8 cellular contexts compared by ENCODE assay signal in genomic region chr1:161013591-161014513, GRCh38. TPM values are rescaled to one million over a fixed set of nuclear protein-coding genes. Genes with fewer than 3 reads are reported as not detected.
A peak's percentile ranks its signal among the peaks of the same experiment; 100 is the strongest.
DNase-seq lines count a peak whose midpoint lies in the region; ATAC-seq lines count a peak whose summit lies in the region.

No MANE protein-coding gene starts in this region.

- H3K36me3 ChIP-seq in CD8-positive, alpha-beta memory T cell (ENCODE audit: insufficient read depth, low read length): no peaks in the 10 kb centered on the region

- H3K9me3 ChIP-seq in CD8-positive, alpha-beta memory T cell (ENCODE audit: low read length): no peaks in the 10 kb centered on the region

- peaks cover 21 to 48% (median 29%) of the 10 kb centered on the region in 3 donors for H3K4me1 Mint-ChIP-seq in CD8-positive, alpha-beta memory T cell

- H3K4me3 ChIP-seq in CD8-positive, alpha-beta memory T cell (ENCODE audit: low read length): peak overlapping the region; percentile 65

- no peaks in the 10 kb centered on the region for H3K9me3 Mint-ChIP-seq in CD8-positive, alpha-beta memory T cell

- peak; percentile 39 to 76 (median 60) for DNase-seq in CD8-positive, alpha-beta memory T cell
- DNase-seq in HuH-7 (ENCODE audit: low spot score) (peak; percentile 76), UCSD-AML1 (lab: John Stamatoyannopoulos, UW; ENCODE audit: unreplicated experiment) (peak; percentile 90), caudate nucleus (lab: John Stamatoyannopoulos, UW) (peak in 30 of 61 donors; percentile 2 to 38 (median 12)), left lobe of liver (ENCODE audit: low spot score) (peak; percentile 97), DMS 273 (lab: John Stamatoyannopoulos, UW; ENCODE audit: unreplicated experiment) (no peak)
- peak; percentile 37 to 52 for DNase-seq in stimulated activated CD4-positive, alpha-beta T cell treated with anti-CD3 and anti-CD28 coated beads, Interleukin-4, amount 100 ng/mL, for 4 hours

- H3K27ac Mint-ChIP-seq in CD8-positive, alpha-beta memory T cell: peak overlapping the region; percentile 90 to 99 (median 96)

- H3K27me3 ChIP-seq in CD8-positive, alpha-beta memory T cell (ENCODE audit: insufficient read depth, low read length, poor library complexity, severe bottlenecking): no peaks in the 10 kb centered on the region

- H3K4me3 Mint-ChIP-seq in CD8-positive, alpha-beta memory T cell: peak overlapping the region; percentile 67 to 90 (median 84)

- POLR2A ChIA-PET in CD8-positive, alpha-beta memory T cell (lab: Charles Lee): interaction anchor here (0.8 to 2.5 kb wide), 5 partner anchors 16 to 56 kb away, joined by 3 to 15 read pairs (median 3); partner anchors contain the start of genes ARHGAP30, TSTD1 and USF1

- ATAC-seq in GM21423 (IDR thresholded peaks at IDR 0.05; ENCODE audit: unreplicated experiment): peak; percentile 86
- peak; percentile 86 for ATAC-seq in left lobe of liver

- H3K36me3 Mint-ChIP-seq in CD8-positive, alpha-beta memory T cell: peaks cover 0 to 2% (median 0%) of the 10 kb centered on the region in 3 donors

- H3K27me3 Mint-ChIP-seq in CD8-positive, alpha-beta memory T cell: no peaks in the 10 kb centered on the region

- CTCF ChIA-PET in CD8-positive, alpha-beta memory T cell (lab: Charles Lee): interaction anchor here (1.0 to 3.7 kb wide), 8 partner anchors 17 to 136 kb away, joined by 3 to 13 read pairs (median 5); partner anchors contain the start of genes ARHGAP30 and USF1

- H3K27ac ChIP-seq in CD8-positive, alpha-beta memory T cell (ENCODE audit: low read depth, low read length): peak overlapping the region; percentile 71
- H3K27ac ChIP-seq in caudate nucleus (ENCODE audit: low read depth, low read length): peak overlapping the region; percentile 65

- peaks cover 35% of the 10 kb centered on the region for H3K4me1 ChIP-seq in CD8-positive, alpha-beta memory T cell (ENCODE audit: insufficient read depth, low read length)

RNA-seq across cellular contexts. Expression of gene F11R, which starts 7.1 kb away (rescaled TPM):
- 10 to 100 TPM; 11.6 to 14.1 TPM for total RNA-seq in CD8-positive, alpha-beta memory T cell
- 18.3 TPM for polyA plus RNA-seq in CD8-positive, alpha-beta memory T cell
- total RNA-seq in left lobe of liver: 65.4 TPM

RNA-seq across cellular contexts. Expression of gene TSTD1, which starts 24.9 kb away (rescaled TPM):
- total RNA-seq in CD8-positive, alpha-beta memory T cell: 10 to 100 TPM; 40.2 to 46.1 TPM
- 288 TPM for polyA plus RNA-seq in CD8-positive, alpha-beta memory T cell
- 30.7 TPM for total RNA-seq in left lobe of liver

RNA-seq across cellular contexts. Expression of gene USF1, which starts 31.9 kb away (rescaled TPM):
- total RNA-seq in CD8-positive, alpha-beta memory T cell: 10 to 100 TPM; 63.3 to 67.7 TPM
- polyA plus RNA-seq in CD8-positive, alpha-beta memory T cell: 6.7 TPM
- total RNA-seq in left lobe of liver: 27.6 TPM

RNA-seq across cellular contexts. Expression of gene ARHGAP30, which starts 55.8 kb away (rescaled TPM):
- total RNA-seq in CD8-positive, alpha-beta memory T cell: 100 to 1,000 TPM; 147 to 149 TPM
- 213 TPM for polyA plus RNA-seq in CD8-positive, alpha-beta memory T cell
- 4.0 TPM for total RNA-seq in left lobe of liver

RNA-seq across cellular contexts. Expression of gene ITLN2, which starts 59.2 kb away (rescaled TPM):
- total RNA-seq in CD8-positive, alpha-beta memory T cell: not detected
- not detected for polyA plus RNA-seq in CD8-positive, alpha-beta memory T cell
- total RNA-seq in left lobe of liver: not detected
